Comparison of ENCODE assay signal across 30 cellular contexts in genomic region chr3:25913179-25913578, GRCh38.
"Had no signal": no experiment of that assay in that cellular context is flagged by ENCODE, and none has a peak within 500 bp of the region (broad histone marks: within the 10 kb centered on the region; RNA-seq: fewer than 3 reads in every experiment).

No MANE protein-coding gene starts in this region.

- H3K4me1 Mint-ChIP-seq: naive B cell, neural progenitor cell had no signal

- H3K9ac ChIP-seq: neural progenitor cell, parathyroid adenoma had no signal

- ATAC-seq: naive thymus-derived CD8-positive, alpha-beta T cell; psoas muscle; right cardiac atrium; right lobe of liver; stimulated activated effector memory CD8-positive, alpha-beta T cell treated with anti-CD3 and anti-CD28 coated beads, Interleukin-12 subunit alpha, Interleukin-12 subunit beta, amount 100 ng/mL, for 72 hours; stimulated activated naive B cell treated with anti-CD40 and anti-IgM and Interleukin-4, amounts not matched to agents 10 μg/mL and 1 μg/mL and 100 μg/mL, for 72 hours; upper lobe of right lung had no signal

- H3K4me2 ChIP-seq: neural progenitor cell had no signal

- H3K9me3 ChIP-seq: ovary, psoas muscle, right lobe of liver, sigmoid colon, suprapubic skin, testis, tibial artery, transverse colon, upper lobe of right lung, uterus had no signal

- FAIRE-seq: small intestine had no signal

- H3K4me1 ChIP-seq: neural progenitor cell, parathyroid adenoma, psoas muscle, right lobe of liver, sigmoid colon, suprapubic skin, testis, tibial artery, transverse colon, upper lobe of right lung, uterus had no signal

- H3K27ac Mint-ChIP-seq: naive B cell; naive thymus-derived CD8-positive, alpha-beta T cell; nephron progenitor cell; neural progenitor cell; progenitor cell of endocrine pancreas; stimulated activated effector memory CD8-positive, alpha-beta T cell treated with anti-CD3 and anti-CD28 coated beads, Interleukin-12 subunit alpha, Interleukin-12 subunit beta, amount 100 ng/mL, for 72 hours; stimulated activated naive B cell treated with anti-CD40 and anti-IgM and Interleukin-4, amounts not matched to agents 10 μg/mL and 1 μg/mL and 100 μg/mL, for 72 hours; stimulated activated naive CD8-positive, alpha-beta T cell treated with anti-CD3 and anti-CD28 coated beads, Interleukin-15, Interleukin-2, amounts not matched to agents 100 ng/mL and 50 ng/mL, for 24 hours; type B pancreatic cell had no signal

- H3K4me3 Mint-ChIP-seq: naive B cell; naive thymus-derived CD8-positive, alpha-beta T cell; nephron progenitor cell; neural progenitor cell; stimulated activated effector memory CD8-positive, alpha-beta T cell treated with anti-CD3 and anti-CD28 coated beads, Interleukin-12 subunit alpha, Interleukin-12 subunit beta, amount 100 ng/mL, for 72 hours; stimulated activated naive B cell treated with anti-CD40 and anti-IgM and Interleukin-4, amounts not matched to agents 10 μg/mL and 1 μg/mL and 100 μg/mL, for 72 hours; stimulated activated naive CD8-positive, alpha-beta T cell treated with anti-CD3 and anti-CD28 coated beads, Interleukin-15, Interleukin-2, amounts not matched to agents 100 ng/mL and 50 ng/mL, for 24 hours; type B pancreatic cell had no signal

- H3K79me2 ChIP-seq: parathyroid adenoma had no signal

- H3K27me3 Mint-ChIP-seq: progenitor cell of endocrine pancreas, type B pancreatic cell had no signal

- H3K36me3 Mint-ChIP-seq: naive B cell; naive thymus-derived CD8-positive, alpha-beta T cell; neural progenitor cell; stimulated activated effector memory CD8-positive, alpha-beta T cell treated with anti-CD3 and anti-CD28 coated beads, Interleukin-12 subunit alpha, Interleukin-12 subunit beta, amount 100 ng/mL, for 72 hours; stimulated activated naive B cell treated with anti-CD40 and anti-IgM and Interleukin-4, amounts not matched to agents 10 μg/mL and 1 μg/mL and 100 μg/mL, for 72 hours; type B pancreatic cell had no signal

- H3K36me3 ChIP-seq: neural progenitor cell, ovary, right lobe of liver, sigmoid colon, suprapubic skin, tibial artery, transverse colon, upper lobe of right lung, uterus had no signal

- H3K27me3 ChIP-seq: neural progenitor cell, ovary, right lobe of liver, sigmoid colon, suprapubic skin, testis, tibial artery, transverse colon, upper lobe of right lung, uterus had no signal

- H3K4me3 ChIP-seq: neural progenitor cell, ovary, psoas muscle, right lobe of liver, sigmoid colon, suprapubic skin, testis, tibial artery, transverse colon, upper lobe of right lung, uterus had no signal

- H2AFZ ChIP-seq: neural progenitor cell, parathyroid adenoma had no signal

- H3K9me3 Mint-ChIP-seq: naive thymus-derived CD8-positive, alpha-beta T cell; neural progenitor cell; stimulated activated effector memory CD8-positive, alpha-beta T cell treated with anti-CD3 and anti-CD28 coated beads, Interleukin-12 subunit alpha, Interleukin-12 subunit beta, amount 100 ng/mL, for 72 hours; stimulated activated naive CD8-positive, alpha-beta T cell treated with anti-CD3 and anti-CD28 coated beads, Interleukin-15, Interleukin-2, amounts not matched to agents 100 ng/mL and 50 ng/mL, for 24 hours had no signal

- H3K27ac ChIP-seq: neural progenitor cell, ovary, parathyroid adenoma, psoas muscle, right lobe of liver, sigmoid colon, suprapubic skin, testis, tibial artery, transverse colon, upper lobe of right lung had no signal

- DNase-seq: naive B cell; naive thymus-derived CD8-positive, alpha-beta T cell; nephron progenitor cell; occipital lobe; ovary; posterior cingulate gyrus; psoas muscle; right cardiac atrium; right lobe of liver; sigmoid colon; small intestine; stimulated activated CD4-positive, alpha-beta T cell treated with anti-CD3 and anti-CD28 coated beads, Interleukin-15, amount 100 ng/mL, for 24 hours; stimulated activated CD4-positive, alpha-beta T cell treated with anti-CD3 and anti-CD28 coated beads, Interleukin-2, amount 100 ng/mL, for 24 hours; stimulated activated CD4-positive, alpha-beta T cell treated with anti-CD3 and anti-CD28 coated beads, Interleukin-2, amount 100 ng/mL, for 48 hours; stimulated activated CD4-positive, alpha-beta T cell treated with anti-CD3 and anti-CD28 coated beads, Interleukin-4, amount 100 ng/mL, for 24 hours; stimulated activated naive B cell treated with anti-CD40 and anti-IgM and Interleukin-4, amounts not matched to agents 10 μg/mL and 1 μg/mL and 100 μg/mL, for 72 hours; stimulated activated naive CD4-positive, alpha-beta T cell treated with Interleukin-2 at 50 U/mL for 16 hours; substantia nigra; testis; tibial artery; transverse colon; upper lobe of right lung; uterus had no signal
